In the genomic region with DNA sequence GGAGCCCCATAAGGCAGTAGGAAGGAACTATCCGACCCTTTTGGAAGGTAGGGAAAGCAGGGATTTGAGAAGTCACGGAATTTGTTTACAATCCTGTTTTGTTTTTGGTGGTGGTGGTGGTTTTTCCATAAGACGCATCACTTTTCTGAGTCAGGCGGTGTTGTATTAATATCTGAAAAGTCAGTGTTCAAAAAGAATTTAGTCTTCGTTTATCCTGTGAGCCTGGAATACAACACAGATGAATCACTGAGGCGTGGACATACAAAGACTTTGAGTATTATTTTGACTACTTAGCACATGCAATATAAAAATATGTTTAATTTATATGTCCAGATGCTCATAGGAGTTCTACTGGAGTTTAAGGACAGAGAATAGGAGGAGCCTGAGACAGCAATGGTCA, we compare ENCODE assay signal across 2 cellular contexts.
TF ChIP-seq lines count a peak whose summit lies in the region.

No MANE protein-coding gene starts in this region.

TF ChIP-seq in liver, 16 proteins besides CTCF, POLR2A, EP300 and RAD21:
- no peak for TF ChIP-seq HNF4A (conservative IDR thresholded peaks at IDR 0.05)

TF ChIP-seq in HepG2, 621 proteins besides CTCF, POLR2A, EP300 and RAD21:
- TF ChIP-seq, protein P1, sequence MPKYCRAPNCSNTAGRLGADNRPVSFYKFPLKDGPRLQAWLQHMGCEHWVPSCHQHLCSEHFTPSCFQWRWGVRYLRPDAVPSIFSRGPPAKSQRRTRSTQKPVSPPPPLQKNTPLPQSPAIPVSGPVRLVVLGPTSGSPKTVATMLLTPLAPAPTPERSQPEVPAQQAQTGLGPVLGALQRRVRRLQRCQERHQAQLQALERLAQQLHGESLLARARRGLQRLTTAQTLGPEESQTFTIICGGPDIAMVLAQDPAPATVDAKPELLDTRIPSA (CRISPR knock-in tag; IDR thresholded peaks at IDR 0.05; ENCODE audit: borderline replicate concordance), result no peak
- TF ChIP-seq YEATS4 (CRISPR knock-in tag; IDR thresholded peaks at IDR 0.05; ENCODE audit: borderline replicate concordance) (no peak), TOE1 (CRISPR knock-in tag; IDR thresholded peaks at IDR 0.05) (no peak), KDM6A (CRISPR knock-in tag; IDR thresholded peaks at IDR 0.05; ENCODE audit: low read depth) (no peak), ZNF460 (CRISPR knock-in tag; IDR thresholded peaks at IDR 0.05; ENCODE audit: borderline replicate concordance) (no peak), AGO2 (optimal IDR thresholded peaks at IDR 0.05; ENCODE audit: low read depth, low read length) (no peak), SP2 (CRISPR knock-in tag; IDR thresholded peaks at IDR 0.05) (no peak), ZNF44 (CRISPR knock-in tag; IDR thresholded peaks at IDR 0.05) (no peak), FOXM1 (CRISPR knock-in tag; IDR thresholded peaks at IDR 0.05) (no peak), MEIS2 (CRISPR knock-in tag; IDR thresholded peaks at IDR 0.05) (no peak), FOXK1 (CRISPR knock-in tag; IDR thresholded peaks at IDR 0.05; ENCODE audit: borderline replicate concordance, low read depth) (no peak), ZNF703 (CRISPR knock-in tag; IDR thresholded peaks at IDR 0.05; ENCODE audit: borderline replicate concordance) (no peak), ZNF75D (CRISPR knock-in tag; IDR thresholded peaks at IDR 0.05; ENCODE audit: borderline replicate concordance) (no peak), ZNF34 (CRISPR knock-in tag; IDR thresholded peaks at IDR 0.05; ENCODE audit: borderline replicate concordance) (no peak), POLR2G (IDR thresholded peaks at IDR 0.05; ENCODE audit: low read depth, low read length) (no peak)
- TF ChIP-seq, protein P2, sequence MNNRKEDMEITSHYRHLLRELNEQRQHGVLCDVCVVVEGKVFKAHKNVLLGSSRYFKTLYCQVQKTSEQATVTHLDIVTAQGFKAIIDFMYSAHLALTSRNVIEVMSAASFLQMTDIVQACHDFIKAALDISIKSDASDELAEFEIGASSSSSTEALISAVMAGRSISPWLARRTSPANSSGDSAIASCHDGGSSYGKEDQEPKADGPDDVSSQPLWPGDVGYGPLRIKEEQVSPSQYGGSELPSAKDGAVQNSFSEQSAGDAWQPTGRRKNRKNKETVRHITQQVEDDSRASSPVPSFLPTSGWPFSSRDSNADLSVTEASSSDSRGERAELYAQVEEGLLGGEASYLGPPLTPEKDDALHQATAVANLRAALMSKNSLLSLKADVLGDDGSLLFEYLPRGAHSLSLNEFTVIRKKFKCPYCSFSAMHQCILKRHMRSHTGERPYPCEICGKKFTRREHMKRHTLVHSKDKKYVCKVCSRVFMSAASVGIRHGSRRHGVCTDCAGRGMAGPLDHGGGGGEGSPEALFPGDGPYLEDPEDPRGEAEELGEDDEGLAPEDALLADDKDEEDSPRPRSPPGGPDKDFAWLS (CRISPR knock-in tag; IDR thresholded peaks at IDR 0.05; ENCODE audit: borderline replicate concordance), result no peak
- TF ChIP-seq, protein P3, sequence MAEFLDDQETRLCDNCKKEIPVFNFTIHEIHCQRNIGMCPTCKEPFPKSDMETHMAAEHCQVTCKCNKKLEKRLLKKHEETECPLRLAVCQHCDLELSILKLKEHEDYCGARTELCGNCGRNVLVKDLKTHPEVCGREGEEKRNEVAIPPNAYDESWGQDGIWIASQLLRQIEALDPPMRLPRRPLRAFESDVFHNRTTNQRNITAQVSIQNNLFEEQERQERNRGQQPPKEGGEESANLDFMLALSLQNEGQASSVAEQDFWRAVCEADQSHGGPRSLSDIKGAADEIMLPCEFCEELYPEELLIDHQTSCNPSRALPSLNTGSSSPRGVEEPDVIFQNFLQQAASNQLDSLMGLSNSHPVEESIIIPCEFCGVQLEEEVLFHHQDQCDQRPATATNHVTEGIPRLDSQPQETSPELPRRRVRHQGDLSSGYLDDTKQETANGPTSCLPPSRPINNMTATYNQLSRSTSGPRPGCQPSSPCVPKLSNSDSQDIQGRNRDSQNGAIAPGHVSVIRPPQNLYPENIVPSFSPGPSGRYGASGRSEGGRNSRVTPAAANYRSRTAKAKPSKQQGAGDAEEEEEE (CRISPR knock-in tag; IDR thresholded peaks at IDR 0.05; ENCODE audit: borderline replicate concordance), result no peak
- TF ChIP-seq, protein P4, sequence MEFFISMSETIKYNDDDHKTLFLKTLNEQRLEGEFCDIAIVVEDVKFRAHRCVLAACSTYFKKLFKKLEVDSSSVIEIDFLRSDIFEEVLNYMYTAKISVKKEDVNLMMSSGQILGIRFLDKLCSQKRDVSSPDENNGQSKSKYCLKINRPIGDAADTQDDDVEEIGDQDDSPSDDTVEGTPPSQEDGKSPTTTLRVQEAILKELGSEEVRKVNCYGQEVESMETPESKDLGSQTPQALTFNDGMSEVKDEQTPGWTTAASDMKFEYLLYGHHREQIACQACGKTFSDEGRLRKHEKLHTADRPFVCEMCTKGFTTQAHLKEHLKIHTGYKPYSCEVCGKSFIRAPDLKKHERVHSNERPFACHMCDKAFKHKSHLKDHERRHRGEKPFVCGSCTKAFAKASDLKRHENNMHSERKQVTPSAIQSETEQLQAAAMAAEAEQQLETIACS (CRISPR knock-in tag; IDR thresholded peaks at IDR 0.05), result no peak
- TF ChIP-seq, protein P5, sequence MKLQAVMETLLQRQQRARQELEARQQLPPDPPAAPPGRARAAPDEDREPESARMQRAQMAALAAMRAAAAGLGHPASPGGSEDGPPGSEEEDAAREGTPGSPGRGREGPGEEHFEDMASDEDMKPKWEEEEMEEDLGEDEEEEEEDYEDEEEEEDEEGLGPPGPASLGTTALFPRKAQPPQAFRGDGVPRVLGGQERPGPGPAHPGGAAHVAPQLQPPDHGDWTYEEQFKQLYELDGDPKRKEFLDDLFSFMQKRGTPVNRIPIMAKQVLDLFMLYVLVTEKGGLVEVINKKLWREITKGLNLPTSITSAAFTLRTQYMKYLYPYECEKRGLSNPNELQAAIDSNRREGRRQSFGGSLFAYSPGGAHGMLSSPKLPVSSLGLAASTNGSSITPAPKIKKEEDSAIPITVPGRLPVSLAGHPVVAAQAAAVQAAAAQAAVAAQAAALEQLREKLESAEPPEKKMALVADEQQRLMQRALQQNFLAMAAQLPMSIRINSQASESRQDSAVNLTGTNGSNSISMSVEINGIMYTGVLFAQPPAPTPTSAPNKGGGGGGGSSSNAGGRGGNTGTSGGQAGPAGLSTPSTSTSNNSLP (IDR thresholded peaks at IDR 0.05; ENCODE audit: low read depth, low read length), result no peak
